1 cellular context compared by ENCODE assay signal in the genomic region with DNA sequence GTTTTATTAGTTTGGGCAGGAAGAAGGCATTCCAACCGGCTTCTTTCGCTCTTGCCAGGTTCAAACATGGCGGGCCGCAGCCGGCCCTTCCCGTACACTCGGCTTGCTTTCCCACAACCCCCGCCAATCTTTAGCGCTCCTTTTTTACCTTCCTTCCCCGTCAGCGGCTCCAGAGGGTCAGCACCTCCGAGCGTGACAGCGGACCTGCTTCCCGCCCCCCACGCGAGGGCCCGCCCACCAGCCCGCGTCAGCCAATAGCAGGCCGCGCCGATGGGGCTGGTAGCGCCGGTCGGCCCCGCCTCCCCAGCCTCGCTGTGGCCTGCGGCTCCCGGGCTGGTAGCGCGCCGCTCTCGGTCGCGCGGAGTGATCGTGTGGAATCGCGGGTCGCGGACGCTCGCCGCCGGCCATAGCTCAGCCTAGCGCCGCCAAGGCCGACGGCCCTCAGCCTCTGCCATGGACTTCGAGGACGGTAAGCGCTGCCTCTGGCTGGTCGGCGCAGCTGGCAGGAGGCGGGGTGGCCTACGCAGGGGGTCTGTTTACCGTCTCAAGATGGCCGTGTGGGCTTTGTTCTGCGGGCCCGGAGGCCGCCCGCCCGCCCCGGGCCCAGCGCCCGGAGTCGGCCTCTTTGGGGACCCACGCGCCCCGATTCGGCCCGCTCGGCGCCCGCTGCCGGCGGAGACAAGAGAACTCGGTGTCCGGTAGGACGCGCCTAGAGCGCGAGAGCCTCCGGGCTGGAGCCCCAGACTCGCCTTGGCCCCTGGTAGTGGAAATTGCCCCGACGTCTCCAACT.
A peak's percentile ranks its signal among the peaks of the same experiment; 100 is the strongest.
TF ChIP-seq lines count a peak whose summit lies in the region.

Gene ZNF326 (plus strand): TSS at position 306 of the 790 bp plus-strand sequence. CDS start 148 bp downstream, at position 454.

TF ChIP-seq in K562, 482 proteins besides CTCF, POLR2A, EP300 and RAD21 (continued from another document and continues in another):
- no peak for TF ChIP-seq CC2D1A (IDR thresholded peaks at IDR 0.05)
- peak; percentile 36; the same call in 1 of the 2 replicates for TF ChIP-seq ZNF75A (CRISPR knock-in tag; IDR thresholded peaks at IDR 0.05)
- TF ChIP-seq E2F5 (CRISPR knock-in tag; IDR thresholded peaks at IDR 0.05), result no peak; the same call in 1 of the 2 replicates
- no peak for TF ChIP-seq NFE2 (IDR thresholded peaks at IDR 0.05; ENCODE audit: low read depth)
- no peak for TF ChIP-seq TCF7 (IDR thresholded peaks at IDR 0.05; ENCODE audit: borderline replicate concordance)
- peak; percentile 52 for TF ChIP-seq NEUROD1 (IDR thresholded peaks at IDR 0.05; ENCODE audit: borderline replicate concordance, low read depth, low read length, partially characterized antibody)
- no peak for TF ChIP-seq MEF2D (tag; conservative IDR thresholded peaks at IDR 0.05; ENCODE audit: low read depth)
- peak; percentile 89; the same call in 1 of the 2 replicates for TF ChIP-seq RERE (CRISPR knock-in tag; IDR thresholded peaks at IDR 0.05; ENCODE audit: borderline replicate concordance)
- TF ChIP-seq RBM34 (IDR thresholded peaks at IDR 0.05; ENCODE audit: borderline replicate concordance, insufficient read depth, low read length), result 0 out of 2 replicates have a peak, but pooled peaks have one; percentile 10
- peak; percentile 51; the same call in 1 of the 2 replicates for TF ChIP-seq SOX6 (IDR thresholded peaks at IDR 0.05)
- no peak for TF ChIP-seq SMARCA5 (IDR thresholded peaks at IDR 0.05)
- peak; percentile 92 for TF ChIP-seq FOXP1 (CRISPR knock-in tag; IDR thresholded peaks at IDR 0.05)
- TF ChIP-seq TBP (optimal IDR thresholded peaks at IDR 0.05; ENCODE audit: low read depth, low read length), result peak; percentile 89
- no peak for TF ChIP-seq RHOXF2B (CRISPR knock-in tag; conservative IDR thresholded peaks at IDR 0.05)
- peak; percentile 61 for TF ChIP-seq EGR1 (conservative IDR thresholded peaks at IDR 0.05)
- 0 out of 2 replicates have a peak, but pooled peaks have one; percentile 59 for TF ChIP-seq ZNF212 (CRISPR knock-in tag; IDR thresholded peaks at IDR 0.05)
- TF ChIP-seq FOXA1 (IDR thresholded peaks at IDR 0.05; ENCODE audit: borderline replicate concordance), result no peak
- TF ChIP-seq ZNF24 (IDR thresholded peaks at IDR 0.05), result no peak
- no peak for TF ChIP-seq HIVEP1 (CRISPR knock-in tag; IDR thresholded peaks at IDR 0.05)
- no peak for TF ChIP-seq USF2 (CRISPR knock-in tag; IDR thresholded peaks at IDR 0.05)
- no peak for TF ChIP-seq ZNF589 (CRISPR knock-in tag; IDR thresholded peaks at IDR 0.05; ENCODE audit: low read depth)
- TF ChIP-seq ZNF253 (CRISPR knock-in tag; conservative IDR thresholded peaks at IDR 0.05), result no peak
- no peak for TF ChIP-seq PRPF4 (IDR thresholded peaks at IDR 0.05; ENCODE audit: insufficient read depth, low read depth, low read length, poor library complexity, severe bottlenecking)
- TF ChIP-seq CBX5 (IDR thresholded peaks at IDR 0.05; ENCODE audit: borderline replicate concordance, low read depth), result no peak
- peak; percentile 77 to 81 for TF ChIP-seq NRF1 (conservative IDR thresholded peaks at IDR 0.05 in 1 of 2, IDR thresholded peaks at IDR 0.05 in 1 of 2)
- peak; percentile 94 for TF ChIP-seq NFRKB (IDR thresholded peaks at IDR 0.05; ENCODE audit: low read depth)
- TF ChIP-seq ZNF668 (CRISPR knock-in tag; IDR thresholded peaks at IDR 0.05), result no peak
- peak; percentile 96 to 99 (median 96) for TF ChIP-seq YY1 (IDR thresholded peaks at IDR 0.05; ENCODE audit: borderline replicate concordance in 1 of 3, control insufficient read depth in 1 of 3, extremely low read depth in 1 of 3, insufficient read depth in 3 of 3, insufficient read length in 1 of 3, insufficient replicate concordance in 2 of 3, low read depth in 1 of 3, low read length in 2 of 3)
- TF ChIP-seq LEF1 (IDR thresholded peaks at IDR 0.05), result no peak
- TF ChIP-seq ILF3 (IDR thresholded peaks at IDR 0.05; ENCODE audit: borderline replicate concordance), result no peak
- TF ChIP-seq, protein P1, sequence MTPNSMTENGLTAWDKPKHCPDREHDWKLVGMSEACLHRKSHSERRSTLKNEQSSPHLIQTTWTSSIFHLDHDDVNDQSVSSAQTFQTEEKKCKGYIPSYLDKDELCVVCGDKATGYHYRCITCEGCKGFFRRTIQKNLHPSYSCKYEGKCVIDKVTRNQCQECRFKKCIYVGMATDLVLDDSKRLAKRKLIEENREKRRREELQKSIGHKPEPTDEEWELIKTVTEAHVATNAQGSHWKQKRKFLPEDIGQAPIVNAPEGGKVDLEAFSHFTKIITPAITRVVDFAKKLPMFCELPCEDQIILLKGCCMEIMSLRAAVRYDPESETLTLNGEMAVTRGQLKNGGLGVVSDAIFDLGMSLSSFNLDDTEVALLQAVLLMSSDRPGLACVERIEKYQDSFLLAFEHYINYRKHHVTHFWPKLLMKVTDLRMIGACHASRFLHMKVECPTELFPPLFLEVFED (CRISPR knock-in tag; conservative IDR thresholded peaks at IDR 0.05), result no peak
- TF ChIP-seq GABPA (tag; conservative IDR thresholded peaks at IDR 0.05; ENCODE audit: low read depth), result peak; percentile 73
- TF ChIP-seq PTTG1 (tag; IDR thresholded peaks at IDR 0.05; ENCODE audit: low read depth), result no peak
- no peak for TF ChIP-seq WHSC1 (IDR thresholded peaks at IDR 0.05; ENCODE audit: low read length)
- TF ChIP-seq MAFG (tag; conservative IDR thresholded peaks at IDR 0.05), result no peak
- TF ChIP-seq SRSF1 (IDR thresholded peaks at IDR 0.05; ENCODE audit: low read depth, low read length), result no peak
- TF ChIP-seq, protein P2, sequence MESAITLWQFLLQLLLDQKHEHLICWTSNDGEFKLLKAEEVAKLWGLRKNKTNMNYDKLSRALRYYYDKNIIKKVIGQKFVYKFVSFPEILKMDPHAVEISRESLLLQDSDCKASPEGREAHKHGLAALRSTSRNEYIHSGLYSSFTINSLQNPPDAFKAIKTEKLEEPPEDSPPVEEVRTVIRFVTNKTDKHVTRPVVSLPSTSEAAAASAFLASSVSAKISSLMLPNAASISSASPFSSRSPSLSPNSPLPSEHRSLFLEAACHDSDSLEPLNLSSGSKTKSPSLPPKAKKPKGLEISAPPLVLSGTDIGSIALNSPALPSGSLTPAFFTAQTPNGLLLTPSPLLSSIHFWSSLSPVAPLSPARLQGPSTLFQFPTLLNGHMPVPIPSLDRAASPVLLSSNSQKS (CRISPR knock-in tag; IDR thresholded peaks at IDR 0.05), result no peak
- TF ChIP-seq PTBP1 (IDR thresholded peaks at IDR 0.05; ENCODE audit: low read depth, low read length), result no peak
- TF ChIP-seq NCOA4 (IDR thresholded peaks at IDR 0.05; ENCODE audit: partially characterized antibody), result no peak
- TF ChIP-seq ZNF174 (CRISPR knock-in tag; IDR thresholded peaks at IDR 0.05), result no peak
- TF ChIP-seq SMAD1 (IDR thresholded peaks at IDR 0.05; ENCODE audit: low read depth, low read length, partially characterized antibody), result no peak
- TF ChIP-seq, protein P3, sequence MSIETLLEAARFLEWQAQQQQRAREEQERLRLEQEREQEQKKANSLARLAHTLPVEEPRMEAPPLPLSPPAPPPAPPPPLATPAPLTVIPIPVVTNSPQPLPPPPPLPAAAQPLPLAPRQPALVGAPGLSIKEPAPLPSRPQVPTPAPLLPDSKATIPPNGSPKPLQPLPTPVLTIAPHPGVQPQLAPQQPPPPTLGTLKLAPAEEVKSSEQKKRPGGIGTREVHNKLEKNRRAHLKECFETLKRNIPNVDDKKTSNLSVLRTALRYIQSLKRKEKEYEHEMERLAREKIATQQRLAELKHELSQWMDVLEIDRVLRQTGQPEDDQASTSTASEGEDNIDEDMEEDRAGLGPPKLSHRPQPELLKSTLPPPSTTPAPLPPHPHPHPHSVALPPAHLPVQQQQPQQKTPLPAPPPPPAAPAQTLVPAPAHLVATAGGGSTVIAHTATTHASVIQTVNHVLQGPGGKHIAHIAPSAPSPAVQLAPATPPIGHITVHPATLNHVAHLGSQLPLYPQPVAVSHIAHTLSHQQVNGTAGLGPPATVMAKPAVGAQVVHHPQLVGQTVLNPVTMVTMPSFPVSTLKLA (conservative IDR thresholded peaks at IDR 0.05), result peak; percentile 78 to 86
- TF ChIP-seq ZNF41 (CRISPR knock-in tag; conservative IDR thresholded peaks at IDR 0.05), result no peak
- TF ChIP-seq XRCC4 (IDR thresholded peaks at IDR 0.05; ENCODE audit: extremely low read depth, insufficient read depth, insufficient read length), result no peak
- TF ChIP-seq ZNF280A (IDR thresholded peaks at IDR 0.05; ENCODE audit: low read depth, partially characterized antibody), result no peak
- TF ChIP-seq ZFP30 (CRISPR knock-in tag; IDR thresholded peaks at IDR 0.05; ENCODE audit: borderline replicate concordance), result no peak
- TF ChIP-seq KAT7 (CRISPR knock-in tag; IDR thresholded peaks at IDR 0.05; ENCODE audit: borderline replicate concordance), result peak; percentile 99
- TF ChIP-seq DPF2 (IDR thresholded peaks at IDR 0.05), result peak; percentile 69; the same call in 1 of the 2 replicates
- TF ChIP-seq, protein P4, sequence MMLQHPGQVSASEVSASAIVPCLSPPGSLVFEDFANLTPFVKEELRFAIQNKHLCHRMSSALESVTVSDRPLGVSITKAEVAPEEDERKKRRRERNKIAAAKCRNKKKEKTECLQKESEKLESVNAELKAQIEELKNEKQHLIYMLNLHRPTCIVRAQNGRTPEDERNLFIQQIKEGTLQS (IDR thresholded peaks at IDR 0.05), result no peak
- TF ChIP-seq, protein P4 (CRISPR knock-in tag; conservative IDR thresholded peaks at IDR 0.05), result 0 out of 2 replicates have a peak, but pooled peaks have one; percentile 57
- no peak; a peak in 1 of 4 replicates for TF ChIP-seq ARNT (IDR thresholded peaks at IDR 0.05)
- TF ChIP-seq MAFK (IDR thresholded peaks at IDR 0.05; ENCODE audit: low read length), result no peak
- no peak for TF ChIP-seq HNRNPK (IDR thresholded peaks at IDR 0.05; ENCODE audit: low read depth, low read length, poor library complexity, severe bottlenecking)
- no peak for TF ChIP-seq ZNF717 (CRISPR knock-in tag; IDR thresholded peaks at IDR 0.05)
- TF ChIP-seq MCM2 (IDR thresholded peaks at IDR 0.05; ENCODE audit: low read depth), result no peak
